Comparison of ENCODE assay signal across 1 cellular context in the genomic region with DNA sequence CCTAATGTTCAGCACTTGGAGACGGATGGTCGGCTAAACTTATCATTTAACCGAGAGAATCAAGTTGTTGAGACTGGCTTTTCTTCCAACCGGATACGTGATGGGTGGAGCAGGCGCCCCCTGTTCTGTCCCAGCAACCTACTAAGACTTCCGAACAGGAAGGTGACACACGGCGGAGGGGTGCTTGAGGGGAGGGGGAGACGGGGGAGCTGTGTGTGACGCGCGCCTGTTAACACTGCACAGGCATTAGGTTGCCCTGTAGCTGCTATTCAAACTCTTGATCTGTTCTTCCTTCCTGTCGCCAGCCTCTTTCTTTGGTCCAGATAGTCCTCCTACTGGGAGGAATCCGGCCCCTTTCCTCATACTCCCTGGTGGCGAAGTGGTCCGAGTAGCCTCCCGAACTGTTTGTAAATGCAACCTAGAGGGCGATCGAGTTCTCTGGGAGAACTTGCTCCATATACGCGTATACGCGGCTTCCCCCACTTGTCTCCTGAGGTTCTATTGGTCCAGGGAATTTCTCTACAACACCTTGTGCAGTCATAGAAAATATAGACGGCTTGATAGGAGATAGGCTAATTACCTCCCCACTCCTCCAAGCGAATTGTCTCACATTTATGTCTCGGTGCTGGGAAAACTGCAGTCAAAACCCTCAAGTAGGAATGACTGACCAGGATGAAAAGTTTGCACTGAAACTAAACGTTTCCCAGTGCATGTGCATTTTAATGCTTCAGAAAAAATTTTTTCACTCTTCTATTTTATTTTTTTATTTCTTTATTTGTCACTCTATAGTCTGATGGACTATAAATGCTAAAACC.
A peak's percentile ranks its signal among the peaks of the same experiment; 100 is the strongest.
TF ChIP-seq lines count a peak whose summit lies in the region.

No MANE protein-coding gene starts in this region.

TF ChIP-seq in H1, 55 proteins besides CTCF, POLR2A, EP300 and RAD21 (continued from another document):
- TF ChIP-seq, protein P1, sequence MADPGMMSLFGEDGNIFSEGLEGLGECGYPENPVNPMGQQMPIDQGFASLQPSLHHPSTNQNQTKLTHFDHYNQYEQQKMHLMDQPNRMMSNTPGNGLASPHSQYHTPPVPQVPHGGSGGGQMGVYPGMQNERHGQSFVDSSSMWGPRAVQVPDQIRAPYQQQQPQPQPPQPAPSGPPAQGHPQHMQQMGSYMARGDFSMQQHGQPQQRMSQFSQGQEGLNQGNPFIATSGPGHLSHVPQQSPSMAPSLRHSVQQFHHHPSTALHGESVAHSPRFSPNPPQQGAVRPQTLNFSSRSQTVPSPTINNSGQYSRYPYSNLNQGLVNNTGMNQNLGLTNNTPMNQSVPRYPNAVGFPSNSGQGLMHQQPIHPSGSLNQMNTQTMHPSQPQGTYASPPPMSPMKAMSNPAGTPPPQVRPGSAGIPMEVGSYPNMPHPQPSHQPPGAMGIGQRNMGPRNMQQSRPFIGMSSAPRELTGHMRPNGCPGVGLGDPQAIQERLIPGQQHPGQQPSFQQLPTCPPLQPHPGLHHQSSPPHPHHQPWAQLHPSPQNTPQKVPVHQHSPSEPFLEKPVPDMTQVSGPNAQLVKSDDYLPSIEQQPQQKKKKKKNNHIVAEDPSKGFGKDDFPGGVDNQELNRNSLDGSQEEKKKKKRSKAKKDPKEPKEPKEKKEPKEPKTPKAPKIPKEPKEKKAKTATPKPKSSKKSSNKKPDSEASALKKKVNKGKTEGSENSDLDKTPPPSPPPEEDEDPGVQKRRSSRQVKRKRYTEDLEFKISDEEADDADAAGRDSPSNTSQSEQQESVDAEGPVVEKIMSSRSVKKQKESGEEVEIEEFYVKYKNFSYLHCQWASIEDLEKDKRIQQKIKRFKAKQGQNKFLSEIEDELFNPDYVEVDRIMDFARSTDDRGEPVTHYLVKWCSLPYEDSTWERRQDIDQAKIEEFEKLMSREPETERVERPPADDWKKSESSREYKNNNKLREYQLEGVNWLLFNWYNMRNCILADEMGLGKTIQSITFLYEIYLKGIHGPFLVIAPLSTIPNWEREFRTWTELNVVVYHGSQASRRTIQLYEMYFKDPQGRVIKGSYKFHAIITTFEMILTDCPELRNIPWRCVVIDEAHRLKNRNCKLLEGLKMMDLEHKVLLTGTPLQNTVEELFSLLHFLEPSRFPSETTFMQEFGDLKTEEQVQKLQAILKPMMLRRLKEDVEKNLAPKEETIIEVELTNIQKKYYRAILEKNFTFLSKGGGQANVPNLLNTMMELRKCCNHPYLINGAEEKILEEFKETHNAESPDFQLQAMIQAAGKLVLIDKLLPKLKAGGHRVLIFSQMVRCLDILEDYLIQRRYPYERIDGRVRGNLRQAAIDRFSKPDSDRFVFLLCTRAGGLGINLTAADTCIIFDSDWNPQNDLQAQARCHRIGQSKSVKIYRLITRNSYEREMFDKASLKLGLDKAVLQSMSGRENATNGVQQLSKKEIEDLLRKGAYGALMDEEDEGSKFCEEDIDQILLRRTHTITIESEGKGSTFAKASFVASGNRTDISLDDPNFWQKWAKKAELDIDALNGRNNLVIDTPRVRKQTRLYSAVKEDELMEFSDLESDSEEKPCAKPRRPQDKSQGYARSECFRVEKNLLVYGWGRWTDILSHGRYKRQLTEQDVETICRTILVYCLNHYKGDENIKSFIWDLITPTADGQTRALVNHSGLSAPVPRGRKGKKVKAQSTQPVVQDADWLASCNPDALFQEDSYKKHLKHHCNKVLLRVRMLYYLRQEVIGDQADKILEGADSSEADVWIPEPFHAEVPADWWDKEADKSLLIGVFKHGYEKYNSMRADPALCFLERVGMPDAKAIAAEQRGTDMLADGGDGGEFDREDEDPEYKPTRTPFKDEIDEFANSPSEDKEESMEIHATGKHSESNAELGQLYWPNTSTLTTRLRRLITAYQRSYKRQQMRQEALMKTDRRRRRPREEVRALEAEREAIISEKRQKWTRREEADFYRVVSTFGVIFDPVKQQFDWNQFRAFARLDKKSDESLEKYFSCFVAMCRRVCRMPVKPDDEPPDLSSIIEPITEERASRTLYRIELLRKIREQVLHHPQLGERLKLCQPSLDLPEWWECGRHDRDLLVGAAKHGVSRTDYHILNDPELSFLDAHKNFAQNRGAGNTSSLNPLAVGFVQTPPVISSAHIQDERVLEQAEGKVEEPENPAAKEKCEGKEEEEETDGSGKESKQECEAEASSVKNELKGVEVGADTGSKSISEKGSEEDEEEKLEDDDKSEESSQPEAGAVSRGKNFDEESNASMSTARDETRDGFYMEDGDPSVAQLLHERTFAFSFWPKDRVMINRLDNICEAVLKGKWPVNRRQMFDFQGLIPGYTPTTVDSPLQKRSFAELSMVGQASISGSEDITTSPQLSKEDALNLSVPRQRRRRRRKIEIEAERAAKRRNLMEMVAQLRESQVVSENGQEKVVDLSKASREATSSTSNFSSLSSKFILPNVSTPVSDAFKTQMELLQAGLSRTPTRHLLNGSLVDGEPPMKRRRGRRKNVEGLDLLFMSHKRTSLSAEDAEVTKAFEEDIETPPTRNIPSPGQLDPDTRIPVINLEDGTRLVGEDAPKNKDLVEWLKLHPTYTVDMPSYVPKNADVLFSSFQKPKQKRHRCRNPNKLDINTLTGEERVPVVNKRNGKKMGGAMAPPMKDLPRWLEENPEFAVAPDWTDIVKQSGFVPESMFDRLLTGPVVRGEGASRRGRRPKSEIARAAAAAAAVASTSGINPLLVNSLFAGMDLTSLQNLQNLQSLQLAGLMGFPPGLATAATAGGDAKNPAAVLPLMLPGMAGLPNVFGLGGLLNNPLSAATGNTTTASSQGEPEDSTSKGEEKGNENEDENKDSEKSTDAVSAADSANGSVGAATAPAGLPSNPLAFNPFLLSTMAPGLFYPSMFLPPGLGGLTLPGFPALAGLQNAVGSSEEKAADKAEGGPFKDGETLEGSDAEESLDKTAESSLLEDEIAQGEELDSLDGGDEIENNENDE (IDR thresholded peaks at IDR 0.05; ENCODE audit: insufficient replicate concordance, low read length), result no peak
- TF ChIP-seq NANOG (IDR thresholded peaks at IDR 0.05; ENCODE audit: insufficient read depth, low read depth, low read length, poor library complexity, severe bottlenecking), result peak; percentile 51
- no peak for TF ChIP-seq JUN (IDR thresholded peaks at IDR 0.05; ENCODE audit: low read depth, low read length)
- peak; percentile 59 for TF ChIP-seq CEBPB (IDR thresholded peaks at IDR 0.05; ENCODE audit: low read depth, low read length)
- no peak for TF ChIP-seq MAFK (IDR thresholded peaks at IDR 0.05; ENCODE audit: low read depth, low read length)
- no peak for TF ChIP-seq ZNF274 (IDR thresholded peaks at IDR 0.05; ENCODE audit: borderline replicate concordance, extremely low read depth, low read length)
- TF ChIP-seq TBP (IDR thresholded peaks at IDR 0.05; ENCODE audit: low read depth, low read length), result peak; percentile 33; the same call in 1 of the 2 replicates
- no peak for TF ChIP-seq TAF1 (IDR thresholded peaks at IDR 0.05; ENCODE audit: low read depth, low read length)
- TF ChIP-seq SUZ12 (IDR thresholded peaks at IDR 0.05; ENCODE audit: low read length), result no peak
- TF ChIP-seq SP1 (IDR thresholded peaks at IDR 0.05; ENCODE audit: low read depth, low read length), result no peak; the same call in 1 of the 2 replicates
- TF ChIP-seq, protein P2, sequence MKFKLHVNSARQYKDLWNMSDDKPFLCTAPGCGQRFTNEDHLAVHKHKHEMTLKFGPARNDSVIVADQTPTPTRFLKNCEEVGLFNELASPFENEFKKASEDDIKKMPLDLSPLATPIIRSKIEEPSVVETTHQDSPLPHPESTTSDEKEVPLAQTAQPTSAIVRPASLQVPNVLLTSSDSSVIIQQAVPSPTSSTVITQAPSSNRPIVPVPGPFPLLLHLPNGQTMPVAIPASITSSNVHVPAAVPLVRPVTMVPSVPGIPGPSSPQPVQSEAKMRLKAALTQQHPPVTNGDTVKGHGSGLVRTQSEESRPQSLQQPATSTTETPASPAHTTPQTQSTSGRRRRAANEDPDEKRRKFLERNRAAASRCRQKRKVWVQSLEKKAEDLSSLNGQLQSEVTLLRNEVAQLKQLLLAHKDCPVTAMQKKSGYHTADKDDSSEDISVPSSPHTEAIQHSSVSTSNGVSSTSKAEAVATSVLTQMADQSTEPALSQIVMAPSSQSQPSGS (IDR thresholded peaks at IDR 0.05; ENCODE audit: low read length), result 0 out of 2 replicates have a peak, but pooled peaks have one; percentile 43
- TF ChIP-seq, protein P3, sequence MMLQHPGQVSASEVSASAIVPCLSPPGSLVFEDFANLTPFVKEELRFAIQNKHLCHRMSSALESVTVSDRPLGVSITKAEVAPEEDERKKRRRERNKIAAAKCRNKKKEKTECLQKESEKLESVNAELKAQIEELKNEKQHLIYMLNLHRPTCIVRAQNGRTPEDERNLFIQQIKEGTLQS (IDR thresholded peaks at IDR 0.05; ENCODE audit: insufficient read depth, low read depth, low read length), result no peak
- TF ChIP-seq CREB1 (IDR thresholded peaks at IDR 0.05), result peak; percentile 53
- 0 out of 4 replicates have a peak, but pooled peaks of 1 of the 2 experiments have one; percentile 21 for TF ChIP-seq SIN3A (conservative IDR thresholded peaks at IDR 0.05 in 1 of 2, IDR thresholded peaks at IDR 0.05 in 1 of 2; ENCODE audit: low read depth in 1 of 2, low read length in 2 of 2)
- no peak for TF ChIP-seq CBX8 (IDR thresholded peaks at IDR 0.05; ENCODE audit: borderline replicate concordance, low read depth, low read length)
- TF ChIP-seq CHD2 (IDR thresholded peaks at IDR 0.05; ENCODE audit: low read length), result no peak
- peak; percentile 20; the same call in 1 of the 2 replicates for TF ChIP-seq JUND (IDR thresholded peaks at IDR 0.05; ENCODE audit: low read length)
- TF ChIP-seq BACH1 (IDR thresholded peaks at IDR 0.05; ENCODE audit: low read length), result no peak
- TF ChIP-seq, protein P4, sequence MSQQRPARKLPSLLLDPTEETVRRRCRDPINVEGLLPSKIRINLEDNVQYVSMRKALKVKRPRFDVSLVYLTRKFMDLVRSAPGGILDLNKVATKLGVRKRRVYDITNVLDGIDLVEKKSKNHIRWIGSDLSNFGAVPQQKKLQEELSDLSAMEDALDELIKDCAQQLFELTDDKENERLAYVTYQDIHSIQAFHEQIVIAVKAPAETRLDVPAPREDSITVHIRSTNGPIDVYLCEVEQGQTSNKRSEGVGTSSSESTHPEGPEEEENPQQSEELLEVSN (IDR thresholded peaks at IDR 0.05), result 0 out of 2 replicates have a peak, but pooled peaks have one; percentile 21
- peak; percentile 93 for TF ChIP-seq TEAD4 (IDR thresholded peaks at IDR 0.05; ENCODE audit: low read depth, low read length)
- 0 out of 2 replicates have a peak, but pooled peaks have one; percentile 28 for TF ChIP-seq SRF (IDR thresholded peaks at IDR 0.05; ENCODE audit: low read depth, low read length)
- TF ChIP-seq, protein P5, sequence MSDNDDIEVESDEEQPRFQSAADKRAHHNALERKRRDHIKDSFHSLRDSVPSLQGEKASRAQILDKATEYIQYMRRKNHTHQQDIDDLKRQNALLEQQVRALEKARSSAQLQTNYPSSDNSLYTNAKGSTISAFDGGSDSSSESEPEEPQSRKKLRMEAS (IDR thresholded peaks at IDR 0.05), result peak; percentile 14; the same call in 1 of the 2 replicates
- TF ChIP-seq SIX5 (IDR thresholded peaks at IDR 0.05; ENCODE audit: low read depth, low read length), result no peak
- no peak for TF ChIP-seq BCL11A (IDR thresholded peaks at IDR 0.05; ENCODE audit: low read depth in 2 of 2, low read length in 2 of 2)
- TF ChIP-seq SP4 (IDR thresholded peaks at IDR 0.05; ENCODE audit: low read length), result 0 out of 2 replicates have a peak, but pooled peaks have one; percentile 62
- TF ChIP-seq YY1 (IDR thresholded peaks at IDR 0.05; ENCODE audit: low read depth, low read length), result peak; percentile 63; the same call in 1 of the 2 replicates
- TF ChIP-seq PHF8 (conservative IDR thresholded peaks at IDR 0.05; ENCODE audit: low read depth, low read length), result no peak
- no peak for TF ChIP-seq KDM1A (IDR thresholded peaks at IDR 0.05; ENCODE audit: borderline replicate concordance, low read length)
